Comparison of ENCODE assay signal across 8 cellular contexts in genomic region chr1:205849619-205850355, GRCh38.
DNase-seq lines count a peak whose midpoint lies in the region; ATAC-seq lines count a peak whose summit lies in the region.

PM20D1 (minus strand) TSS chr1:205850132; CDS start chr1:205850072, 60 bp downstream.

- DNase-seq in activated CD4-positive, alpha-beta T cell treated with anti-CD3 and anti-CD28 coated beads for 48 hours, result peak; percentile 80
- DNase-seq in dedifferentiated amniotic fluid mesenchymal stem cell (ENCODE audit: extremely low spot score), result peak; percentile 42
- peak; percentile 95 for DNase-seq in medulla oblongata (ENCODE audit: extremely low spot score)
- peak; percentile 60 to 62 for DNase-seq in stimulated activated CD8-positive, alpha-beta memory T cell treated with anti-CD3 and anti-CD28 coated beads, Interleukin-15, amount 100 ng/mL, for 4 hours (ENCODE audit: low read depth in 2 of 2)
- no peak for DNase-seq in EL
- no peak for DNase-seq in NCI-H526 treated with DMSO at 0.1 percent for 48 hours (lab: John Stamatoyannopoulos, UW)

- peak; percentile 78 for ATAC-seq in GM18870 (IDR thresholded peaks at IDR 0.05; ENCODE audit: unreplicated experiment)
- ATAC-seq in HG03280 (IDR thresholded peaks at IDR 0.05; ENCODE audit: unreplicated experiment), result peak; percentile 92

Comparison
In these comparisons a context has a peak if more than half of its experiments do, and no peak if none do; other contexts are left out.
1. DNase-seq: peak in activated CD4-positive, alpha-beta T cell treated with anti-CD3 and anti-CD28 coated beads for 48 hours (single experiment), dedifferentiated amniotic fluid mesenchymal stem cell (single experiment), medulla oblongata (single experiment) and stimulated activated CD8-positive, alpha-beta memory T cell treated with anti-CD3 and anti-CD28 coated beads, Interleukin-15, amount 100 ng/mL, for 4 hours (2 of 2); none in EL (single experiment) and NCI-H526 treated with DMSO at 0.1 percent for 48 hours (single experiment).